15 cellular contexts compared by ENCODE assay signal in genomic region chr6:14951704-14952103, GRCh38.
"Had no signal": no experiment of that assay in that cellular context is flagged by ENCODE, and none has a peak within 500 bp of the region (broad histone marks: within the 10 kb centered on the region; RNA-seq: fewer than 3 reads in every experiment).

No MANE protein-coding gene starts in this region.

- H3K79me2 ChIP-seq: parathyroid adenoma had no signal

- H3K9me3 ChIP-seq: neutrophil, thoracic aorta had no signal

- H3K9ac ChIP-seq: parathyroid adenoma had no signal

- H3K27me3 ChIP-seq: esophagus muscularis mucosa, neutrophil, right lobe of liver had no signal

- H3K4me2 ChIP-seq: smooth muscle cell had no signal

- H3K4me3 ChIP-seq: esophagus muscularis mucosa, right lobe of liver, smooth muscle cell, thoracic aorta had no signal

- ATAC-seq: left ventricle myocardium superior; natural killer cell; right lobe of liver; stimulated activated memory B cell treated with anti-CD40 and anti-IgM and Interleukin-4, amounts not matched to agents 10 μg/mL and 1 μg/mL and 100 μg/mL, for 72 hours had no signal

- H3K4me1 ChIP-seq: esophagus muscularis mucosa, parathyroid adenoma, right lobe of liver had no signal

- DNase-seq: activated CD4-positive, alpha-beta T cell treated with anti-CD3 and anti-CD28 coated beads, Interleukin-2, amount 50 U/mL, for 4 hours; activated T-cell treated with anti-CD3 and anti-CD28 coated beads for 4 hours; effector CD8-positive, alpha-beta T cell; left ventricle myocardium superior; mesenchymal stem cell; natural killer cell; right lobe of liver; stimulated activated CD4-positive, alpha-beta T cell treated with anti-CD3 and anti-CD28 coated beads, Interleukin-4, amount 100 ng/mL, for 24 hours; T-helper 2 cell had no signal

- H3K27ac ChIP-seq: esophagus muscularis mucosa, parathyroid adenoma, right lobe of liver, thoracic aorta had no signal

- H3K36me3 ChIP-seq: esophagus muscularis mucosa, neutrophil, right lobe of liver, thoracic aorta had no signal

- H2AFZ ChIP-seq: parathyroid adenoma had no signal
